Comparison of ENCODE assay signal across 15 cellular contexts in genomic region chr4:144556636-144557035, GRCh38.
"Had no signal": no experiment of that assay in that cellular context is flagged by ENCODE, and none has a peak within 500 bp of the region (broad histone marks: within the 10 kb centered on the region; RNA-seq: fewer than 3 reads in every experiment).

No MANE protein-coding gene starts in this region.

- H3K4me1 Mint-ChIP-seq: activated naive CD8-positive, alpha-beta T cell treated with anti-CD3 and anti-CD28 coated beads for 36 hours; memory B cell; stimulated activated effector memory CD8-positive, alpha-beta T cell treated with anti-CD3 and anti-CD28 coated beads, Interleukin-12 subunit alpha, Interleukin-12 subunit beta, amount 100 ng/mL, for 72 hours had no signal

- H3K4me3 ChIP-seq: body of pancreas, coronary artery, left ventricle myocardium inferior, mucosa of descending colon, pancreas had no signal

- H3K27ac ChIP-seq: body of pancreas, coronary artery, foreskin keratinocyte, left ventricle myocardium inferior, pancreas had no signal

- H3K4me3 Mint-ChIP-seq: activated naive CD8-positive, alpha-beta T cell treated with anti-CD3 and anti-CD28 coated beads for 36 hours; activated T-helper 1 cell treated with anti-CD3 and anti-CD28 coated beads, Interleukin-12 subunit alpha, Interleukin-12 subunit beta, Interleukin-2, Interleukin-4 antibody, amounts not matched to agents 30 ng/mL and 10 ng/mL and 1 ng/mL, durations not matched to agents 14 hours and 24 hours and 36 hours; memory B cell; naive thymus-derived CD4-positive, alpha-beta T cell; stimulated activated effector memory CD8-positive, alpha-beta T cell treated with anti-CD3 and anti-CD28 coated beads, Interleukin-12 subunit alpha, Interleukin-12 subunit beta, amount 100 ng/mL, for 72 hours; type B pancreatic cell had no signal

- ATAC-seq: body of pancreas; mucosa of descending colon; naive thymus-derived CD4-positive, alpha-beta T cell; pancreas; stimulated activated effector memory CD8-positive, alpha-beta T cell treated with anti-CD3 and anti-CD28 coated beads, Interleukin-12 subunit alpha, Interleukin-12 subunit beta, amount 100 ng/mL, for 72 hours had no signal

- DNase-seq: activated CD4-positive, alpha-beta T cell treated with anti-CD3 and anti-CD28 coated beads, Interleukin-2, amount 50 U/mL, for 1 hour; activated naive CD8-positive, alpha-beta T cell treated with anti-CD3 and anti-CD28 coated beads for 36 hours; body of pancreas; central memory CD4-positive, alpha-beta T cell; foreskin keratinocyte; left ventricle myocardium inferior; mucosa of descending colon; naive thymus-derived CD4-positive, alpha-beta T cell; pancreas; substantia nigra had no signal

- H3K4me1 ChIP-seq: body of pancreas, foreskin keratinocyte, left ventricle myocardium inferior, pancreas had no signal

- H3K27ac Mint-ChIP-seq: activated naive CD8-positive, alpha-beta T cell treated with anti-CD3 and anti-CD28 coated beads for 36 hours; activated T-helper 1 cell treated with anti-CD3 and anti-CD28 coated beads, Interleukin-12 subunit alpha, Interleukin-12 subunit beta, Interleukin-2, Interleukin-4 antibody, amounts not matched to agents 30 ng/mL and 10 ng/mL and 1 ng/mL, durations not matched to agents 14 hours and 24 hours and 36 hours; memory B cell; naive thymus-derived CD4-positive, alpha-beta T cell; stimulated activated effector memory CD8-positive, alpha-beta T cell treated with anti-CD3 and anti-CD28 coated beads, Interleukin-12 subunit alpha, Interleukin-12 subunit beta, amount 100 ng/mL, for 72 hours; type B pancreatic cell had no signal

- H3K27me3 Mint-ChIP-seq: activated naive CD8-positive, alpha-beta T cell treated with anti-CD3 and anti-CD28 coated beads for 36 hours; memory B cell; type B pancreatic cell had no signal

- H3K36me3 ChIP-seq: left ventricle myocardium inferior, pancreas had no signal

- H3K27me3 ChIP-seq: body of pancreas, foreskin keratinocyte, pancreas had no signal

- H3K9me3 Mint-ChIP-seq: activated naive CD8-positive, alpha-beta T cell treated with anti-CD3 and anti-CD28 coated beads for 36 hours; activated T-helper 1 cell treated with anti-CD3 and anti-CD28 coated beads, Interleukin-12 subunit alpha, Interleukin-12 subunit beta, Interleukin-2, Interleukin-4 antibody, amounts not matched to agents 30 ng/mL and 10 ng/mL and 1 ng/mL, durations not matched to agents 14 hours and 24 hours and 36 hours; memory B cell; type B pancreatic cell had no signal

- H3K9me3 ChIP-seq: body of pancreas, left ventricle myocardium inferior, mucosa of descending colon, pancreas had no signal
